ENCODE assay signal across 8 cellular contexts in genomic region chr16:23863511-23864422, GRCh38. TPM values are rescaled to one million over a fixed set of nuclear protein-coding genes. Genes with fewer than 3 reads are reported as not detected.
A peak's percentile ranks its signal among the peaks of the same experiment; 100 is the strongest.
DNase-seq lines count a peak whose midpoint lies in the region; ATAC-seq and TF ChIP-seq lines count a peak whose summit lies in the region.

No MANE protein-coding gene starts in this region.

- H3K27ac Mint-ChIP-seq in activated naive CD8-positive, alpha-beta T cell = peak overlapping the region; percentile 93

- peak; percentile 78 for ATAC-seq in GM19455 (IDR thresholded peaks at IDR 0.05; ENCODE audit: unreplicated experiment)
- ATAC-seq in HG03460 (IDR thresholded peaks at IDR 0.05; ENCODE audit: unreplicated experiment) = peak; percentile 66
- ATAC-seq in aorta (ENCODE audit: low FRiP score) = no peak

- no peaks in the 10 kb centered on the region for H3K9me3 ChIP-seq in DOHH2 (ENCODE audit: control insufficient read depth, insufficient read depth, low read length)
- no peaks in the 10 kb centered on the region for H3K9me3 ChIP-seq in aorta (ENCODE audit: control insufficient read depth, low read length)

- H3K4me3 Mint-ChIP-seq in activated naive CD8-positive, alpha-beta T cell = peak overlapping the region; percentile 89

- no peaks in the 10 kb centered on the region for H4K20me1 ChIP-seq in DOHH2 (ENCODE audit: control insufficient read depth, insufficient read depth, low read depth, low read length)

- peaks cover 80% of the 10 kb centered on the region for H3K4me1 Mint-ChIP-seq in activated naive CD8-positive, alpha-beta T cell (ENCODE audit: low read depth)

- H3K9me2 ChIP-seq in DOHH2 (replicated peaks; ENCODE audit: control insufficient read depth, low read length) = no peaks in the 10 kb centered on the region

- TF ChIP-seq CTCF in DOHH2 (IDR thresholded peaks at IDR 0.05; ENCODE audit: low read depth, low read length, poor library complexity, severe bottlenecking) = no peak

- DNase-seq in superior temporal gyrus (ENCODE audit: extremely low spot score) = peak; percentile 44
- DNase-seq in aorta = no peak
- DNase-seq in SK-N-DZ (ENCODE audit: low spot score) = no peak
- no peak for DNase-seq in stimulated activated CD4-positive, alpha-beta T cell treated with anti-CD3 and anti-CD28 coated beads, Interleukin-4, amount 100 ng/mL, for 1 hour

- H3K27ac ChIP-seq in DOHH2 (ENCODE audit: low read depth, low read length) (peak overlapping the region; percentile 94), aorta (ENCODE audit: low read depth in 1 of 2, low read length in 2 of 2) (no peak overlapping the region)

- H3K27me3 ChIP-seq in DOHH2 (ENCODE audit: control insufficient read depth, low read length) (no peaks in the 10 kb centered on the region), aorta (ENCODE audit: control insufficient read depth in 1 of 2, insufficient read depth in 2 of 2, low read length in 1 of 2) (peaks cover 0 to 3% of the 10 kb centered on the region in 2 donors)

- H3K9me3 Mint-ChIP-seq in activated naive CD8-positive, alpha-beta T cell (ENCODE audit: low read depth) = no peaks in the 10 kb centered on the region

- H3K4me3 ChIP-seq in DOHH2 (ENCODE audit: low read length) = peak overlapping the region; percentile 72
- no peak overlapping the region for H3K4me3 ChIP-seq in aorta (ENCODE audit: low read length in 2 of 2)

- 46 to 55% methylated on average over 12 of the region's 12 CpGs for WGBS in aorta, 2 donors

- H3K36me3 ChIP-seq in DOHH2 (ENCODE audit: control insufficient read depth, low read length) (no peaks in the 10 kb centered on the region), aorta (ENCODE audit: control insufficient read depth in 1 of 2, insufficient read depth in 2 of 2, low read length in 1 of 2) (no peaks in the 10 kb centered on the region)

- peak overlapping the region; percentile 97 for H3K4me2 ChIP-seq in DOHH2 (ENCODE audit: low read length)

- peaks cover 3% of the 10 kb centered on the region; the same call in 1 of the 2 replicates for H3K79me2 ChIP-seq in DOHH2 (ENCODE audit: control insufficient read depth, low read length)

- peaks cover 12% of the 10 kb centered on the region for H3F3A ChIP-seq in DOHH2 (ENCODE audit: control insufficient read depth, insufficient read depth)

- peaks cover 4% of the 10 kb centered on the region for H3K36me3 Mint-ChIP-seq in activated naive CD8-positive, alpha-beta T cell

- H3K27me3 Mint-ChIP-seq in activated naive CD8-positive, alpha-beta T cell = no peaks in the 10 kb centered on the region

- H3K4me1 ChIP-seq in DOHH2 (ENCODE audit: control insufficient read depth, low read length) (peaks cover 79% of the 10 kb centered on the region), aorta (ENCODE audit: control insufficient read depth in 1 of 2, insufficient read depth in 2 of 2, low read length in 2 of 2) (peaks cover 0 to 4% of the 10 kb centered on the region in 2 donors)

- intact Hi-C loops in aorta (cut with DNase I) = no loop called here

RNA-seq across cellular contexts. Expression of gene PRKCB, which starts 28.0 kb away (rescaled TPM):
- 10 to 100 TPM in 1 of 2 donors, 1 to 10 TPM in 1; 6.3 to 16.7 TPM for total RNA-seq in aorta
- 1 to 10 TPM in 1 of 2 donors, under 1 TPM in 1; 0.28 to 4.5 TPM for polyA plus RNA-seq in aorta
- 0.06 and 0.10 TPM in 2 replicates for polyA plus RNA-seq in SK-N-DZ (2014; cell fraction: cytosol; rRNA removed)
- polyA plus RNA-seq in SK-N-DZ (2014; cell fraction: nucleus; rRNA removed) = 0.14 TPM in 1 of 2 replicates, not detected in the other
